In genomic region chr6:130913119-130913518, GRCh38 we compare ENCODE assay signal across 8 cellular contexts.
DNase-seq lines count a peak whose midpoint lies in the region; ATAC-seq lines count a peak whose summit lies in the region.

No MANE protein-coding gene starts in this region.

- intact Hi-C loops in left colon (cut with DNase I, micrococcal nuclease), result no loop called here

- peak; percentile 42 for ATAC-seq in GM18861 (IDR thresholded peaks at IDR 0.05; ENCODE audit: unreplicated experiment)
- peak; percentile 69 for ATAC-seq in GM21786 (IDR thresholded peaks at IDR 0.05; ENCODE audit: unreplicated experiment)
- peak; percentile 56 for ATAC-seq in left colon

- DNase-seq in Kasumi-1 (lab: John Stamatoyannopoulos, UW), result peak; percentile 27 to 32
- no peak for DNase-seq in left colon
- no peak for DNase-seq in GOT3 (lab: John Stamatoyannopoulos, UW)
- DNase-seq in HuH-7 (ENCODE audit: low spot score), result no peak
- DNase-seq in nucleus accumbens (lab: John Stamatoyannopoulos, UW), result no peak
- no peak for DNase-seq in NCI-H1092 treated with DMSO at 0.1 percent for 48 hours (lab: John Stamatoyannopoulos, UW)

Comparison
In these comparisons a context has a peak if more than half of its experiments do, and no peak if none do; other contexts are left out.
1. DNase-seq: peak in Kasumi-1 (2 of 2); none in left colon (0 of 2), GOT3 (single experiment), HuH-7 (single experiment), nucleus accumbens (0 of 56) and NCI-H1092 treated with DMSO at 0.1 percent for 48 hours (single experiment).
2. Peak in every context shown above with its lines, with median percentiles within 50 percentile points of each other: ATAC-seq.